Comparison of ENCODE assay signal across 8 cellular contexts in the genomic region with DNA sequence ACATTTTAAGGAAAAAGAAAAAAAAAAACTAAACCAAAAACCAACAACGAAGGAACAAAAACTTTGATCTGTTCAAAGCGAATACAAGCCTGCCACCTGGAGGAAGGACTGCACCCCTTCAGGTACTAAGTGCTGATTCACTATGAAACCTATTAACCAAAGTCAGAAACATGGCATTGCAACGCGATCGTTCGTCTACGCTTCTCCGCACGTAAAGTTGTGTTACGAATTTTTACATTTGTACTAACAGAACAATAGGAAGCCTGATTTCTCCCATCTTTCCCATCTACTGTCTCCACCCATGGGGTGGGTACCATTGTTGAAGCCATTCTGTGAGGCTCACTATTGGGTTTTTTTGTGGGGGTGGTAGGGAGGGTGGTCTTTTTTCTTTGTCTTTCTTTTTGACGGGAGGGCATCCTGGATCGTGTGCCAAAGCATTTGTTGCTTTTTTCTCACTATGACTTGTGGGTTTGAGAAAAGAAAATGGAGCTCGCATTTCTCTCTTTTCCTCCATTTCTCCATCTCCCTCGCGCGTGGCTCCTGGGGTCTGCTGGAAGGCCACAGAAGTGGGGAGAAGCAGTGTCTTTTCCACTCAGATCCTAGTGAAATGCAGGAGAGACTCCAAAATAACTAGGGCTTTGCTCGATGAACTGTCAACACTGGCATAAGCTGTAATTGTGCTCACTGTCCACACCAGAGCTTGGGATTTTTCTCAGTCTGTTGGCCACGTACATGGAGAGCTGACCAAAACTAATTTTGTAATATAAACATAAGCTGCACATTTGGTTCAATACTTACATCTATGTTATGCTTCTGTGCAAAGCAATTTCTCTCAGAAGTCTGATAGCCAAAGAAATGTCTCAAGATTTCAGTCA.
DNase-seq lines count a peak whose midpoint lies in the region; ATAC-seq and TF ChIP-seq lines count a peak whose summit lies in the region.

No MANE protein-coding gene starts in this region.

- H2AFZ ChIP-seq in GM23338: peak overlapping the region; percentile 18; the same call in 1 of the 2 replicates

- H3K4me3 Mint-ChIP-seq in GM23338: peak overlapping the region; percentile 26; the same call in 1 of the 3 replicates

- H3K27ac Mint-ChIP-seq in GM23338: peak overlapping the region; percentile 96

- peak overlapping the region; percentile 25; the same call in 1 of the 2 replicates for H3K4me2 ChIP-seq in GM23338

- intact Hi-C loops in Right ventricle myocardium inferior (cut with DNase I): loop anchor here (2.0 kb wide), 2 partner anchors 532 to 668 kb away; no protein-coding TSS in a partner anchor
- intact Hi-C loops in cardiac septum (cut with DNase I): no loop called here

- no peak for TF ChIP-seq POLR2A in suprapubic skin (IDR thresholded peaks at IDR 0.05)

- H3K27me3 ChIP-seq in GM23338 (ENCODE audit: insufficient read depth) (no peaks in the 10 kb centered on the region), lung (ENCODE audit: control insufficient read depth, insufficient read depth) (no peaks in the 10 kb centered on the region), suprapubic skin (peaks cover 3% of the 10 kb centered on the region)

- no peaks in the 10 kb centered on the region for H3K79me2 ChIP-seq in GM23338 (replicated peaks; ENCODE audit: insufficient read depth)

- H3K4me1 ChIP-seq in GM23338 (ENCODE audit: insufficient read depth): peaks cover 15% of the 10 kb centered on the region
- H3K4me1 ChIP-seq in lung (ENCODE audit: control insufficient read depth in 2 of 2, insufficient read depth in 2 of 2, low read length in 2 of 2): no peaks in the 10 kb centered on the region
- H3K4me1 ChIP-seq in suprapubic skin: no peaks in the 10 kb centered on the region

- H3K27me3 Mint-ChIP-seq in GM23338 (ENCODE audit: insufficient read depth, low read depth, poor library complexity): peaks cover 5% of the 10 kb centered on the region

- H3K9me3 ChIP-seq in lung (ENCODE audit: control insufficient read depth in 2 of 2, insufficient read depth in 1 of 2, low read length in 1 of 2) (no peaks in the 10 kb centered on the region), suprapubic skin (no peaks in the 10 kb centered on the region)

- H3K4me3 ChIP-seq in GM23338 (no peak overlapping the region), coronary artery (peak overlapping the region; percentile 29), lung (no peak overlapping the region), suprapubic skin (no peak overlapping the region)

- no peaks in the 10 kb centered on the region for H4K20me1 ChIP-seq in GM23338 (replicated peaks; ENCODE audit: insufficient read depth)

- DNase-seq in Right ventricle myocardium inferior (ENCODE audit: missing footprints): no peak
- DNase-seq in cardiac septum (ENCODE audit: low spot score): no peak
- peak; percentile 91 for DNase-seq in GM23338 (ENCODE audit: low spot score)
- peak; percentile 7 for DNase-seq in T follicular helper cell (ENCODE audit: low read depth)
- no peak for DNase-seq in coronary artery (ENCODE audit: low spot score)
- no peak for DNase-seq in lung (ENCODE audit: low spot score)
- DNase-seq in suprapubic skin (ENCODE audit: low spot score in 2 of 2): no peak

- TF ChIP-seq CTCF in GM23338 (conservative IDR thresholded peaks at IDR 0.05; ENCODE audit: low read depth in 2 of 2) (peak; percentile 94 to 97), LNCAP (IDR thresholded peaks at IDR 0.05) (peak; percentile 89), coronary artery (IDR thresholded peaks at IDR 0.05) (peak; percentile 55), lung (IDR thresholded peaks at IDR 0.05; ENCODE audit: control extremely low read depth, extremely low read depth) (peak; percentile 41), suprapubic skin (IDR thresholded peaks at IDR 0.05) (peak; percentile 35 to 61)

- no peaks in the 10 kb centered on the region for H3K36me3 ChIP-seq in GM23338 (ENCODE audit: insufficient read depth)
- H3K36me3 ChIP-seq in lung (ENCODE audit: control insufficient read depth in 2 of 2, insufficient read depth in 2 of 2, low read length in 2 of 2): no peaks in the 10 kb centered on the region
- no peaks in the 10 kb centered on the region for H3K36me3 ChIP-seq in suprapubic skin

- no peaks in the 10 kb centered on the region for H3K9me3 Mint-ChIP-seq in GM23338

- no peak overlapping the region for H3K27ac ChIP-seq in GM23338 (ENCODE audit: low read depth)
- no peak overlapping the region for H3K27ac ChIP-seq in coronary artery
- no peak overlapping the region for H3K27ac ChIP-seq in lung (ENCODE audit: low read depth in 1 of 2, low read length in 1 of 2)
- H3K27ac ChIP-seq in suprapubic skin: no peak overlapping the region

- H3K36me3 Mint-ChIP-seq in GM23338 (ENCODE audit: low read depth): no peaks in the 10 kb centered on the region

- WGBS in lung, 2 donors: 35 to 36% methylated on average over 18 of the region's 18 CpGs
- 42% methylated on average over 18 of the region's 18 CpGs for WGBS in suprapubic skin

- H3F3A ChIP-seq in GM23338 (replicated peaks; ENCODE audit: low read depth): no peaks in the 10 kb centered on the region

- ATAC-seq in Right ventricle myocardium inferior (peak; percentile 63), GM23338 (peak; percentile 80), lung (ENCODE audit: insufficient read depth, low FRiP score) (no peak)

- H3K9me2 ChIP-seq in GM23338 (ENCODE audit: insufficient read depth): 0 out of 2 replicates have a peak, but pooled peaks cover 2% of the 10 kb centered on the region

- TF ChIP-seq EP300 in suprapubic skin (IDR thresholded peaks at IDR 0.05): no peak

- peaks cover 42% of the 10 kb centered on the region for H3K4me1 Mint-ChIP-seq in GM23338

TF ChIP-seq in GM23338, 12 proteins besides CTCF, POLR2A, EP300 and RAD21 (continues in another document):
- no peak for TF ChIP-seq POLR2AphosphoS5 (IDR thresholded peaks at IDR 0.05; ENCODE audit: low read depth)
- TF ChIP-seq EZH2 (IDR thresholded peaks at IDR 0.05; ENCODE audit: low read depth, unreplicated experiment): no peak
- TF ChIP-seq ZNF331 (CRISPR knock-in tag; IDR thresholded peaks at IDR 0.05; ENCODE audit: low read depth): no peak
- TF ChIP-seq, protein P1, sequence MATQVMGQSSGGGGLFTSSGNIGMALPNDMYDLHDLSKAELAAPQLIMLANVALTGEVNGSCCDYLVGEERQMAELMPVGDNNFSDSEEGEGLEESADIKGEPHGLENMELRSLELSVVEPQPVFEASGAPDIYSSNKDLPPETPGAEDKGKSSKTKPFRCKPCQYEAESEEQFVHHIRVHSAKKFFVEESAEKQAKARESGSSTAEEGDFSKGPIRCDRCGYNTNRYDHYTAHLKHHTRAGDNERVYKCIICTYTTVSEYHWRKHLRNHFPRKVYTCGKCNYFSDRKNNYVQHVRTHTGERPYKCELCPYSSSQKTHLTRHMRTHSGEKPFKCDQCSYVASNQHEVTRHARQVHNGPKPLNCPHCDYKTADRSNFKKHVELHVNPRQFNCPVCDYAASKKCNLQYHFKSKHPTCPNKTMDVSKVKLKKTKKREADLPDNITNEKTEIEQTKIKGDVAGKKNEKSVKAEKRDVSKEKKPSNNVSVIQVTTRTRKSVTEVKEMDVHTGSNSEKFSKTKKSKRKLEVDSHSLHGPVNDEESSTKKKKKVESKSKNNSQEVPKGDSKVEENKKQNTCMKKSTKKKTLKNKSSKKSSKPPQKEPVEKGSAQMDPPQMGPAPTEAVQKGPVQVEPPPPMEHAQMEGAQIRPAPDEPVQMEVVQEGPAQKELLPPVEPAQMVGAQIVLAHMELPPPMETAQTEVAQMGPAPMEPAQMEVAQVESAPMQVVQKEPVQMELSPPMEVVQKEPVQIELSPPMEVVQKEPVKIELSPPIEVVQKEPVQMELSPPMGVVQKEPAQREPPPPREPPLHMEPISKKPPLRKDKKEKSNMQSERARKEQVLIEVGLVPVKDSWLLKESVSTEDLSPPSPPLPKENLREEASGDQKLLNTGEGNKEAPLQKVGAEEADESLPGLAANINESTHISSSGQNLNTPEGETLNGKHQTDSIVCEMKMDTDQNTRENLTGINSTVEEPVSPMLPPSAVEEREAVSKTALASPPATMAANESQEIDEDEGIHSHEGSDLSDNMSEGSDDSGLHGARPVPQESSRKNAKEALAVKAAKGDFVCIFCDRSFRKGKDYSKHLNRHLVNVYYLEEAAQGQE (IDR thresholded peaks at IDR 0.05; ENCODE audit: unreplicated experiment): no peak
- no peak for TF ChIP-seq EZH2phosphoT487 (IDR thresholded peaks at IDR 0.05; ENCODE audit: unreplicated experiment)
- no peak for TF ChIP-seq ZNF114 (CRISPR knock-in tag; IDR thresholded peaks at IDR 0.05)
- TF ChIP-seq NANOG (IDR thresholded peaks at IDR 0.05; ENCODE audit: borderline replicate concordance): no peak
- TF ChIP-seq CREB1 (CRISPR knock-in tag; IDR thresholded peaks at IDR 0.05; ENCODE audit: low read depth): no peak
- no peak for TF ChIP-seq STAT1 (IDR thresholded peaks at IDR 0.05; ENCODE audit: unreplicated experiment)
- TF ChIP-seq JUNB (IDR thresholded peaks at IDR 0.05; ENCODE audit: unreplicated experiment): no peak

Comparison
In these comparisons a context has a peak if more than half of its experiments do, and no peak if none do; other contexts are left out.
1. DNase-seq: peak in GM23338 (single experiment) and T follicular helper cell (single experiment); none in Right ventricle myocardium inferior (single experiment), cardiac septum (single experiment), coronary artery (single experiment), lung (single experiment) and suprapubic skin (0 of 2).
2. CTCF ChIP-seq: peak in every context shown above with its lines; median percentile 96 in GM23338; 89 in LNCAP; 55 in coronary artery; 48 in suprapubic skin; 41 in lung.